2 cellular contexts compared by ENCODE assay signal in the genomic region with DNA sequence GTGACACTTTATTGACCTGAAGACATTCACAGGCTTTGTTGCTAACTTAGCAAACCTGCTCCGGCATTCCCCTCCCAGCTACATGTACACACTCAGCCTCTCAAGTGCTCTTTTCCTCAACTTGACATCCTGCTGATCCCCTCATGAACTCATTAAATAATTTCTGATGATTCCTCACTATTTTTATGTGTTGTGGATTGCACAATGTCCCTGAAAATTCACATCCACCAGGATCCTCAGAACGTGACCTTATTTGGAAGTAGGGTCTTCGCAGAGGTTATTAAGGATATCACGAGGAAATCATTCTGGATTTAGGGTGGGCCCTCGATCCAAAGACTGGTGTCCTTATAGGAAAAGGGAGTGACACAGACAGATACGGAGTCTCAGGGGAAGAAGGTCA.
TF ChIP-seq lines count a peak whose summit lies in the region.

No MANE protein-coding gene starts in this region.

TF ChIP-seq in GM23338, 12 proteins besides CTCF, POLR2A, EP300 and RAD21:
- TF ChIP-seq, protein P1, sequence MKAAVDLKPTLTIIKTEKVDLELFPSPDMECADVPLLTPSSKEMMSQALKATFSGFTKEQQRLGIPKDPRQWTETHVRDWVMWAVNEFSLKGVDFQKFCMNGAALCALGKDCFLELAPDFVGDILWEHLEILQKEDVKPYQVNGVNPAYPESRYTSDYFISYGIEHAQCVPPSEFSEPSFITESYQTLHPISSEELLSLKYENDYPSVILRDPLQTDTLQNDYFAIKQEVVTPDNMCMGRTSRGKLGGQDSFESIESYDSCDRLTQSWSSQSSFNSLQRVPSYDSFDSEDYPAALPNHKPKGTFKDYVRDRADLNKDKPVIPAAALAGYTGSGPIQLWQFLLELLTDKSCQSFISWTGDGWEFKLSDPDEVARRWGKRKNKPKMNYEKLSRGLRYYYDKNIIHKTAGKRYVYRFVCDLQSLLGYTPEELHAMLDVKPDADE (IDR thresholded peaks at IDR 0.05): no peak
- TF ChIP-seq CREB1 (CRISPR knock-in tag; IDR thresholded peaks at IDR 0.05; ENCODE audit: low read depth) (no peak), POLR2AphosphoS5 (IDR thresholded peaks at IDR 0.05; ENCODE audit: low read depth) (no peak)

TF ChIP-seq in K562, 482 proteins besides CTCF, POLR2A, EP300 and RAD21:
- TF ChIP-seq CEBPB (tag; IDR thresholded peaks at IDR 0.05) (peak; percentile 60), CBX1 (IDR thresholded peaks at IDR 0.05; ENCODE audit: low read depth) (no peak), CEBPG (CRISPR knock-in tag; IDR thresholded peaks at IDR 0.05) (no peak), CEBPG (tag; conservative IDR thresholded peaks at IDR 0.05 in 1 of 2, IDR thresholded peaks at IDR 0.05 in 1 of 2) (peak in 1 of 2 experiments; percentile 34; a peak in 1 of 4 replicates)
TF ChIP-seq in K562: peak in this region for 2.
